In genomic region chr3:32176989-32177701, GRCh38 we compare ENCODE assay signal across 8 cellular contexts.
DNase-seq lines count a peak whose midpoint lies in the region; ATAC-seq and TF ChIP-seq lines count a peak whose summit lies in the region.

No MANE protein-coding gene starts in this region.

- WGBS in heart left ventricle, 4 donors, result 15 to 22% (median 19%) methylated on average over 9 of the region's 9 CpGs

- in situ Hi-C loops in ACHN (cut with HindIII; ENCODE audit: low pct_ligation_motif_present, low pct_unique_long_range_greater_than_20kb, low sequenced_read_pairs) (no loop called here), SK-MEL-5 (cut with HindIII; ENCODE audit: low pct_unique_long_range_greater_than_20kb, low sequenced_read_pairs) (no loop called here)

- peaks cover 0 to 12% (median 7%) of the 10 kb centered on the region in 12 donors for H3K4me1 ChIP-seq in heart left ventricle

- peak; percentile 61 for ATAC-seq in GM18498 (IDR thresholded peaks at IDR 0.05; ENCODE audit: unreplicated experiment)
- peak; percentile 32 to 67 (median 54) for ATAC-seq in heart left ventricle

- H3K27ac ChIP-seq in heart left ventricle, result no peak overlapping the region

- no peak for TF ChIP-seq POLR2A in heart left ventricle (IDR thresholded peaks at IDR 0.05)

- peaks cover 0 to 6% (median 0%) of the 10 kb centered on the region in 9 donors for H3K36me3 ChIP-seq in heart left ventricle

- DNase-seq in ACHN, result peak; percentile 59
- DNase-seq in HT1080 (ENCODE audit: low read depth), result peak; percentile 79
- DNase-seq in SK-MEL-5 (ENCODE audit: low read depth, low spot score), result peak; percentile 83
- peak in 3 of 4 experiments; percentile 3 to 23 (median 20) for DNase-seq in activated naive CD4-positive, alpha-beta T cell (lab: John Stamatoyannopoulos, UW)
- peak in 1 of 5 donors; percentile 19 for DNase-seq in heart left ventricle
- DNase-seq in stimulated activated CD4-positive, alpha-beta T cell treated with anti-CD3 and anti-CD28 coated beads, Interleukin-12 subunit alpha, Interleukin-12 subunit beta, amount 100 ng/mL, for 4 hours, result peak; percentile 25
- DNase-seq in mesenteric fat pad (ENCODE audit: low spot score), result no peak

- peak; percentile 57 to 76 (median 69) for TF ChIP-seq CTCF in heart left ventricle (IDR thresholded peaks at IDR 0.05)

- no peaks in the 10 kb centered on the region for H3K27me3 ChIP-seq in heart left ventricle

- H3K4me3 ChIP-seq in heart left ventricle, result no peak overlapping the region

- intact Hi-C loops in heart left ventricle (cut with DNase I), result loop anchor here (1.0 to 10.0 kb wide), 16 partner anchors 60 to 298 kb away; partner anchors contain the start of genes CMTM7 (in 1 of the 10) and CMTM8 (in 1 of the 10)

- peaks cover 0 to 5% (median under 1%) of the 10 kb centered on the region in 12 donors for H3K9me3 ChIP-seq in heart left ventricle
